24 cellular contexts compared by ENCODE assay signal in the genomic region with DNA sequence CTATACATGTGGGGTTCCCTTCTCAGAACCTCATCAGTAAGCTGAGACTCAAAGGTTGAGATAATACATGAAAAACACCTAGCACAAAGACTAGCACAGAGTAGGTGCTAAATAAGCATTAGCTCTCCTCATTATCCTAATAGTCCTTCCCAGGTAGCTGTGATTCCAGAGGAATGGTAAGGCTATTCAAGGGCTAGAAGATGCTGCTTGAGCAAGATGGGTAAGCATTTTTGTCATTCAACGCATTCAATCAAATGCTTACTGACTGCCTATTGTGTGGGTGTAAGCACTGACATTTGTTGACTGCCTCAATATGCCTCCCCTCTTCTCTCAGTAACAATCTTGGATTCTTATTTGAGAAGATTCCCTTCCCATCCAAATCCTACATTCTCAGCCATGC. TPM values are rescaled to one million over a fixed set of nuclear protein-coding genes. Genes with fewer than 3 reads are reported as not detected.
A peak's percentile ranks its signal among the peaks of the same experiment; 100 is the strongest.
DNase-seq lines count a peak whose midpoint lies in the region; ATAC-seq and TF ChIP-seq lines count a peak whose summit lies in the region.
"Had no signal": no experiment of that assay in that cellular context is flagged by ENCODE, and none has a peak within 500 bp of the region (broad histone marks: within the 10 kb centered on the region; RNA-seq: fewer than 3 reads in every experiment).

No MANE protein-coding gene starts in this region.

- TF ChIP-seq POLR2A in body of pancreas (IDR thresholded peaks at IDR 0.05) = no peak

- no peaks in the 10 kb centered on the region for H3K9me3 ChIP-seq in CD4-positive, alpha-beta T cell (ENCODE audit: control insufficient read depth, low read length)
- H3K9me3 ChIP-seq in naive thymus-derived CD4-positive, alpha-beta T cell (ENCODE audit: control insufficient read depth in 2 of 3, low read length in 3 of 3) = no peaks in the 10 kb centered on the region
- H3K9me3 ChIP-seq in body of pancreas = no peaks in the 10 kb centered on the region
- H3K9me3 ChIP-seq: psoas muscle had no signal

- peaks cover 75% of the 10 kb centered on the region for H3K4me1 Mint-ChIP-seq in activated CD4-positive, alpha-beta T cell treated with anti-CD3 and anti-CD28 coated beads, Interleukin-2, amount 10 ng/mL, durations not matched to agents 24 days and 14 days
- H3K4me1 Mint-ChIP-seq in CD4-positive, alpha-beta T cell (ENCODE audit: low read depth) = peaks cover 87% of the 10 kb centered on the region
- peaks cover 77% of the 10 kb centered on the region for H3K4me1 Mint-ChIP-seq in activated T-helper 1 cell treated with anti-CD3 and anti-CD28 coated beads, Interleukin-12 subunit alpha, Interleukin-12 subunit beta, Interleukin-2, Interleukin-4 antibody, amounts not matched to agents 30 ng/mL and 10 ng/mL and 1 ng/mL, durations not matched to agents 14 hours and 24 hours and 36 hours (ENCODE audit: low read depth)
- H3K4me1 Mint-ChIP-seq in naive thymus-derived CD4-positive, alpha-beta T cell = peaks cover 50 to 89% (median 84%) of the 10 kb centered on the region in 7 donors

- H3K4me3 ChIP-seq in naive thymus-derived CD4-positive, alpha-beta T cell (ENCODE audit: low read length) = no peak overlapping the region
- no peak overlapping the region for H3K4me3 ChIP-seq in body of pancreas
- H3K4me3 ChIP-seq: psoas muscle had no signal

- no peaks in the 10 kb centered on the region for H3K27me3 Mint-ChIP-seq in activated CD4-positive, alpha-beta T cell treated with anti-CD3 and anti-CD28 coated beads, Interleukin-2, amount 10 ng/mL, durations not matched to agents 24 days and 14 days
- H3K27me3 Mint-ChIP-seq in CD4-positive, alpha-beta T cell = no peaks in the 10 kb centered on the region
- peaks cover 2% of the 10 kb centered on the region for H3K27me3 Mint-ChIP-seq in activated T-helper 1 cell treated with anti-CD3 and anti-CD28 coated beads, Interleukin-12 subunit alpha, Interleukin-12 subunit beta, Interleukin-2, Interleukin-4 antibody, amounts not matched to agents 30 ng/mL and 10 ng/mL and 1 ng/mL, durations not matched to agents 14 hours and 24 hours and 36 hours (ENCODE audit: insufficient read depth)
- H3K27me3 Mint-ChIP-seq in naive thymus-derived CD4-positive, alpha-beta T cell = no peaks in the 10 kb centered on the region
- H3K27me3 Mint-ChIP-seq: activated naive CD8-positive, alpha-beta T cell treated with anti-CD3 and anti-CD28 coated beads, Interleukin-2, amount 10 ng/mL, durations not matched to agents 7 days and 5 days; central memory CD8-positive, alpha-beta T cell had no signal

- no peak for TF ChIP-seq CTCF in CD4-positive, alpha-beta T cell (IDR thresholded peaks at IDR 0.05)
- no peak for TF ChIP-seq CTCF in body of pancreas (IDR thresholded peaks at IDR 0.05)

- intact Hi-C loops in activated CD4-positive, alpha-beta T cell treated with anti-CD3 and anti-CD28 coated beads, Interleukin-2, amount 10 ng/mL, durations not matched to agents 24 days and 14 days (cut with micrococcal nuclease) = no loop called here
- intact Hi-C loops in CD4-positive, alpha-beta T cell (cut with DNase I, micrococcal nuclease) = loop anchor here in 1 of 2 experiments (5.0 to 10.0 kb wide), 2 partner anchors 131 to 867 kb away; a partner anchor contains a TSS
- intact Hi-C loops in activated T-helper 1 cell treated with anti-CD3 and anti-CD28 coated beads, Interleukin-12 subunit alpha, Interleukin-12 subunit beta, Interleukin-2, Interleukin-4 antibody, amounts not matched to agents 30 ng/mL and 10 ng/mL and 1 ng/mL, durations not matched to agents 14 hours and 24 hours and 36 hours (cut with micrococcal nuclease) = no loop called here
- intact Hi-C loops in naive thymus-derived CD4-positive, alpha-beta T cell (cut with micrococcal nuclease) = no loop called here
- intact Hi-C loops in body of pancreas (cut with DNase I) = no loop called here

- POLR2A ChIA-PET in CD4-positive, alpha-beta T cell (lab: Charles Lee) = interaction anchor here (5.2 to 18.5 kb wide), 2 partner anchors 11 to 25 kb away, joined by 146 to 1359 read pairs; a partner anchor contains a TSS
- POLR2A ChIA-PET in naive thymus-derived CD4-positive, alpha-beta T cell (lab: Charles Lee) = interaction anchor here (10.2 to 19.0 kb wide), 3 partner anchors 9 to 28 kb away, joined by 521 to 792 read pairs (median 644); a partner anchor contains a TSS

- H3K27ac Mint-ChIP-seq in activated CD4-positive, alpha-beta T cell treated with anti-CD3 and anti-CD28 coated beads, Interleukin-2, amount 10 ng/mL, durations not matched to agents 24 days and 14 days = peak overlapping the region; percentile 100
- H3K27ac Mint-ChIP-seq in CD4-positive, alpha-beta T cell = peak overlapping the region; percentile 84
- H3K27ac Mint-ChIP-seq in activated T-helper 1 cell treated with anti-CD3 and anti-CD28 coated beads, Interleukin-12 subunit alpha, Interleukin-12 subunit beta, Interleukin-2, Interleukin-4 antibody, amounts not matched to agents 30 ng/mL and 10 ng/mL and 1 ng/mL, durations not matched to agents 14 hours and 24 hours and 36 hours = peak overlapping the region; percentile 15
- peak overlapping the region in 7 of 9 donors; percentile 30 to 95 (median 71) for H3K27ac Mint-ChIP-seq in naive thymus-derived CD4-positive, alpha-beta T cell

- CTCF ChIA-PET in CD4-positive, alpha-beta T cell (lab: Charles Lee) = interaction anchor here (1.3 kb wide), 1 partner anchor 44 kb away, joined by 4 read pairs; no protein-coding TSS in a partner anchor
- CTCF ChIA-PET in naive thymus-derived CD4-positive, alpha-beta T cell (lab: Charles Lee) = interaction anchor here (1.6 to 9.9 kb wide), 3 partner anchors 14 to 29 kb away, joined by 4 to 257 read pairs (median 6); a partner anchor contains a TSS

- peaks cover 36 to 53% (median 43%) of the 10 kb centered on the region in 3 experiments for H3K36me3 ChIP-seq in naive thymus-derived CD4-positive, alpha-beta T cell (ENCODE audit: control insufficient read depth in 2 of 3, insufficient read depth in 3 of 3, low read length in 3 of 3)
- H3K36me3 ChIP-seq in body of pancreas (replicated peaks in 1 of 2; ENCODE audit: insufficient read depth in 1 of 2, low read depth in 2 of 2) = peaks cover 23 to 30% of the 10 kb centered on the region in 2 donors

- H3K4me1 ChIP-seq in naive thymus-derived CD4-positive, alpha-beta T cell (ENCODE audit: control insufficient read depth in 2 of 2, insufficient read depth in 2 of 2, low read length in 2 of 2) = peaks cover 47 to 57% of the 10 kb centered on the region in 2 donors
- peaks cover 14% of the 10 kb centered on the region for H3K4me1 ChIP-seq in body of pancreas

- no peak overlapping the region for H3K27ac ChIP-seq in CD4-positive, alpha-beta T cell (ENCODE audit: low read depth, low read length)
- H3K27ac ChIP-seq in naive thymus-derived CD4-positive, alpha-beta T cell (ENCODE audit: low read depth, low read length) = peak overlapping the region; percentile 98
- no peak overlapping the region for H3K27ac ChIP-seq in body of pancreas
- H3K27ac ChIP-seq: epithelial cell of prostate, psoas muscle had no signal

- ATAC-seq in CD4-positive, alpha-beta T cell (ENCODE audit: poor library complexity) = no peak
- no peak for ATAC-seq in naive thymus-derived CD4-positive, alpha-beta T cell
- ATAC-seq in HG02970 (IDR thresholded peaks at IDR 0.05; ENCODE audit: low FRiP score, unreplicated experiment) (no peak), body of pancreas (no peak)
- ATAC-seq: HCT116, psoas muscle had no signal

- H3K36me3 Mint-ChIP-seq in activated CD4-positive, alpha-beta T cell treated with anti-CD3 and anti-CD28 coated beads, Interleukin-2, amount 10 ng/mL, durations not matched to agents 24 days and 14 days (ENCODE audit: low read depth) = peaks cover 82% of the 10 kb centered on the region
- peaks cover 91% of the 10 kb centered on the region for H3K36me3 Mint-ChIP-seq in CD4-positive, alpha-beta T cell (ENCODE audit: low read depth)
- H3K36me3 Mint-ChIP-seq in activated T-helper 1 cell treated with anti-CD3 and anti-CD28 coated beads, Interleukin-12 subunit alpha, Interleukin-12 subunit beta, Interleukin-2, Interleukin-4 antibody, amounts not matched to agents 30 ng/mL and 10 ng/mL and 1 ng/mL, durations not matched to agents 14 hours and 24 hours and 36 hours (ENCODE audit: low read depth) = peaks cover 72% of the 10 kb centered on the region
- H3K36me3 Mint-ChIP-seq in naive thymus-derived CD4-positive, alpha-beta T cell = peaks cover 18 to 73% (median 34%) of the 10 kb centered on the region in 5 donors

- no peak for DNase-seq in activated CD4-positive, alpha-beta T cell treated with anti-CD3 and anti-CD28 coated beads, Interleukin-2, amount 10 ng/mL, durations not matched to agents 24 days and 14 days
- DNase-seq in activated CD4-positive, alpha-beta T cell treated with anti-CD3 and anti-CD28 coated beads, Interleukin-2, amount 50 U/mL, for 1 hour = no peak
- DNase-seq in CD4-positive, alpha-beta T cell = no peak
- no peak for DNase-seq in activated T-helper 1 cell treated with anti-CD3 and anti-CD28 coated beads, Interleukin-12 subunit alpha, Interleukin-12 subunit beta, Interleukin-2, Interleukin-4 antibody, amounts not matched to agents 30 ng/mL and 10 ng/mL and 1 ng/mL, durations not matched to agents 14 hours and 24 hours and 36 hours (ENCODE audit: low spot score)
- DNase-seq in naive thymus-derived CD4-positive, alpha-beta T cell = no peak
- DNase-seq in NCI-H524 (lab: John Stamatoyannopoulos, UW) = no peak
- no peak for DNase-seq in body of pancreas
- DNase-seq: activated CD4-positive, alpha-beta T cell treated with anti-CD3 and anti-CD28 coated beads for 48 hours; activated CD8-positive, alpha-beta memory T cell treated with anti-CD3 and anti-CD28 coated beads, Interleukin-2, amount 50 U/mL, for 48 hours; activated naive CD8-positive, alpha-beta T cell treated with anti-CD3 and anti-CD28 coated beads, Interleukin-2, amount 10 ng/mL, durations not matched to agents 7 days and 5 days; Calu3; kidney glomerular epithelial cell; NCI-H1048; NCI-H1694 treated with DMSO at 0.1 percent for 48 hours; NCI-H526 treated with DMSO at 0.1 percent for 48 hours; psoas muscle had no signal

- no peak overlapping the region for H3K4me3 Mint-ChIP-seq in activated CD4-positive, alpha-beta T cell treated with anti-CD3 and anti-CD28 coated beads, Interleukin-2, amount 10 ng/mL, durations not matched to agents 24 days and 14 days
- H3K4me3 Mint-ChIP-seq in CD4-positive, alpha-beta T cell = no peak overlapping the region
- H3K4me3 Mint-ChIP-seq in activated T-helper 1 cell treated with anti-CD3 and anti-CD28 coated beads, Interleukin-12 subunit alpha, Interleukin-12 subunit beta, Interleukin-2, Interleukin-4 antibody, amounts not matched to agents 30 ng/mL and 10 ng/mL and 1 ng/mL, durations not matched to agents 14 hours and 24 hours and 36 hours = no peak overlapping the region
- H3K4me3 Mint-ChIP-seq in naive thymus-derived CD4-positive, alpha-beta T cell = peak overlapping the region in 1 of 10 donors; percentile 39
- H3K4me3 Mint-ChIP-seq: central memory CD8-positive, alpha-beta T cell had no signal

- H3K27me3 ChIP-seq in CD4-positive, alpha-beta T cell (ENCODE audit: control insufficient read depth, insufficient read depth, low read length) = no peaks in the 10 kb centered on the region
- no peaks in the 10 kb centered on the region for H3K27me3 ChIP-seq in naive thymus-derived CD4-positive, alpha-beta T cell (ENCODE audit: control insufficient read depth in 2 of 2, insufficient read depth in 2 of 2, low read length in 2 of 2)
- H3K27me3 ChIP-seq in body of pancreas = no peaks in the 10 kb centered on the region

- WGBS in body of pancreas, 2 donors = 92 to 93% methylated on average over 1 of the region's 1 CpG

- no peaks in the 10 kb centered on the region for H3K9me3 Mint-ChIP-seq in activated CD4-positive, alpha-beta T cell treated with anti-CD3 and anti-CD28 coated beads, Interleukin-2, amount 10 ng/mL, durations not matched to agents 24 days and 14 days
- no peaks in the 10 kb centered on the region for H3K9me3 Mint-ChIP-seq in CD4-positive, alpha-beta T cell
- H3K9me3 Mint-ChIP-seq in activated T-helper 1 cell treated with anti-CD3 and anti-CD28 coated beads, Interleukin-12 subunit alpha, Interleukin-12 subunit beta, Interleukin-2, Interleukin-4 antibody, amounts not matched to agents 30 ng/mL and 10 ng/mL and 1 ng/mL, durations not matched to agents 14 hours and 24 hours and 36 hours = no peaks in the 10 kb centered on the region
- peaks cover 0 to 2% (median 0%) of the 10 kb centered on the region in 11 donors for H3K9me3 Mint-ChIP-seq in naive thymus-derived CD4-positive, alpha-beta T cell
- H3K9me3 Mint-ChIP-seq: activated naive CD8-positive, alpha-beta T cell treated with anti-CD3 and anti-CD28 coated beads, Interleukin-2, amount 10 ng/mL, durations not matched to agents 7 days and 5 days; central memory CD8-positive, alpha-beta T cell; T-helper 1 cell treated with Interleukin-12 subunit alpha and Interleukin-12 subunit beta and Interleukin-4 antibody, amounts not matched to agents 30 μg/mL and 1 μg/mL, for 36 hours had no signal

RNA-seq across cellular contexts. Expression of a gene that starts 4.0 kb away (rescaled TPM):
- 139 and 143 TPM in 2 replicates for total RNA-seq in activated CD4-positive, alpha-beta T cell treated with anti-CD3 and anti-CD28 coated beads, Interleukin-2, amount 10 ng/mL, durations not matched to agents 24 days and 14 days
- total RNA-seq in CD4-positive, alpha-beta T cell = 10 to 100 TPM; 46.5 to 47.0 TPM
- total RNA-seq in activated T-helper 1 cell treated with anti-CD3 and anti-CD28 coated beads, Interleukin-12 subunit alpha, Interleukin-12 subunit beta, Interleukin-2, Interleukin-4 antibody, amounts not matched to agents 30 ng/mL and 10 ng/mL and 1 ng/mL, durations not matched to agents 14 hours and 24 hours and 36 hours = 138 and 142 TPM in 2 replicates
- 10 to 100 TPM; 36.0 to 75.6 (median 62.3) TPM for total RNA-seq in naive thymus-derived CD4-positive, alpha-beta T cell
- 10 to 100 TPM; 69.4 to 91.7 TPM for polyA plus RNA-seq in naive thymus-derived CD4-positive, alpha-beta T cell
- total RNA-seq in body of pancreas = 10 to 100 TPM; 10.2 to 24.4 TPM

RNA-seq across cellular contexts. Expression of a gene that starts 19.4 kb away (rescaled TPM):
- 22.6 and 23.6 TPM in 2 replicates for total RNA-seq in activated CD4-positive, alpha-beta T cell treated with anti-CD3 and anti-CD28 coated beads, Interleukin-2, amount 10 ng/mL, durations not matched to agents 24 days and 14 days
- 10 to 100 TPM; 17.8 to 19.5 TPM for total RNA-seq in CD4-positive, alpha-beta T cell
- 31.4 and 35.1 TPM in 2 replicates for total RNA-seq in activated T-helper 1 cell treated with anti-CD3 and anti-CD28 coated beads, Interleukin-12 subunit alpha, Interleukin-12 subunit beta, Interleukin-2, Interleukin-4 antibody, amounts not matched to agents 30 ng/mL and 10 ng/mL and 1 ng/mL, durations not matched to agents 14 hours and 24 hours and 36 hours
- 10 to 100 TPM; 11.2 to 62.5 (median 20.5) TPM for total RNA-seq in naive thymus-derived CD4-positive, alpha-beta T cell
- polyA plus RNA-seq in naive thymus-derived CD4-positive, alpha-beta T cell = 1 to 10 TPM in 1 of 2 donors, under 1 TPM in 1; 0.20 to 1.5 TPM
- 10 to 100 TPM; 21.0 to 22.7 TPM for total RNA-seq in body of pancreas
- total RNA-seq: A172, Calu3, dermis microvascular lymphatic vessel endothelial cell, SK-MEL-5 had no signal

Comparison
In these comparisons a context has a peak if more than half of its experiments do, and no peak if none do; other contexts are left out.
1. H3K27ac Mint-ChIP-seq: peak in every context shown above with its lines; median percentile 100 in activated CD4-positive, alpha-beta T cell treated with anti-CD3 and anti-CD28 coated beads, Interleukin-2, amount 10 ng/mL, durations not matched to agents 24 days and 14 days; 84 in CD4-positive, alpha-beta T cell; 71 in naive thymus-derived CD4-positive, alpha-beta T cell; 15 in activated T-helper 1 cell treated with anti-CD3 and anti-CD28 coated beads, Interleukin-12 subunit alpha, Interleukin-12 subunit beta, Interleukin-2, Interleukin-4 antibody, amounts not matched to agents 30 ng/mL and 10 ng/mL and 1 ng/mL, durations not matched to agents 14 hours and 24 hours and 36 hours.